In genomic region chrX:149938427-149939270, GRCh38 we compare ENCODE assay signal across 1 cellular context.
A peak's percentile ranks its signal among the peaks of the same experiment; 100 is the strongest.
TF ChIP-seq lines count a peak whose summit lies in the region.

Gene EOLA2 (minus strand): TSS chrX:149938491. CDS start chrX:149933874, 4,617 bp downstream.

TF ChIP-seq in HepG2, 621 proteins besides CTCF, POLR2A, EP300 and RAD21 (continued from another document and continues in another):
- no peak for TF ChIP-seq FOXO4 (CRISPR knock-in tag; conservative IDR thresholded peaks at IDR 0.05)
- peak; percentile 88; the same call in 1 of the 2 replicates for TF ChIP-seq ARID4A (CRISPR knock-in tag; IDR thresholded peaks at IDR 0.05; ENCODE audit: borderline replicate concordance)
- TF ChIP-seq PLSCR1 (CRISPR knock-in tag; IDR thresholded peaks at IDR 0.05; ENCODE audit: borderline replicate concordance): no peak
- TF ChIP-seq DNMT1 (CRISPR knock-in tag; IDR thresholded peaks at IDR 0.05): no peak
- TF ChIP-seq ZNF564 (CRISPR knock-in tag; IDR thresholded peaks at IDR 0.05): no peak
- TF ChIP-seq STAG1 (CRISPR knock-in tag; IDR thresholded peaks at IDR 0.05): 0 out of 2 replicates have a peak, but pooled peaks have one; percentile 3
- no peak for TF ChIP-seq ZC3H4 (CRISPR knock-in tag; IDR thresholded peaks at IDR 0.05; ENCODE audit: borderline replicate concordance)
- TF ChIP-seq ZMAT3 (CRISPR knock-in tag; conservative IDR thresholded peaks at IDR 0.05): no peak
- TF ChIP-seq WIZ (CRISPR knock-in tag; IDR thresholded peaks at IDR 0.05): no peak
- no peak for TF ChIP-seq ZBTB20 (CRISPR knock-in tag; IDR thresholded peaks at IDR 0.05; ENCODE audit: borderline replicate concordance, low read depth)
- TF ChIP-seq ZNF12 (CRISPR knock-in tag; IDR thresholded peaks at IDR 0.05): no peak
- no peak for TF ChIP-seq ZNF713 (CRISPR knock-in tag; IDR thresholded peaks at IDR 0.05)
- TF ChIP-seq IRF1 (CRISPR knock-in tag; IDR thresholded peaks at IDR 0.05; ENCODE audit: low read depth): no peak
- no peak for TF ChIP-seq HMGA1 (CRISPR knock-in tag; conservative IDR thresholded peaks at IDR 0.05)
- no peak; the same call in 1 of the 2 replicates for TF ChIP-seq BHLHE40 (IDR thresholded peaks at IDR 0.05; ENCODE audit: low read length)
- no peak for TF ChIP-seq ZNF800 (CRISPR knock-in tag; IDR thresholded peaks at IDR 0.05)
- no peak for TF ChIP-seq HNRNPH1 (optimal IDR thresholded peaks at IDR 0.05; ENCODE audit: low read depth, low read length)
- TF ChIP-seq ZNF75D (CRISPR knock-in tag; IDR thresholded peaks at IDR 0.05; ENCODE audit: borderline replicate concordance): no peak
- TF ChIP-seq CENPBD1 (CRISPR knock-in tag; IDR thresholded peaks at IDR 0.05; ENCODE audit: borderline replicate concordance, low read depth): no peak
- TF ChIP-seq NFAT5 (CRISPR knock-in tag; IDR thresholded peaks at IDR 0.05): no peak
- TF ChIP-seq MIER2 (CRISPR knock-in tag; IDR thresholded peaks at IDR 0.05): no peak
- TF ChIP-seq HMGXB4 (CRISPR knock-in tag; IDR thresholded peaks at IDR 0.05; ENCODE audit: borderline replicate concordance in 1 of 2, low read depth in 1 of 2): peak in 1 of 2 experiments; percentile 35; a peak in 2 of 4 replicates
- TF ChIP-seq HMG20B (CRISPR knock-in tag; conservative IDR thresholded peaks at IDR 0.05): no peak
- TF ChIP-seq ZNF24 (IDR thresholded peaks at IDR 0.05): no peak
- TF ChIP-seq ZBTB7B (CRISPR knock-in tag; IDR thresholded peaks at IDR 0.05): no peak
- peak; percentile 82 for TF ChIP-seq SAP130 (CRISPR knock-in tag; IDR thresholded peaks at IDR 0.05; ENCODE audit: low read depth)
- TF ChIP-seq SPEN (CRISPR knock-in tag; IDR thresholded peaks at IDR 0.05; ENCODE audit: low read depth): peak; percentile 94; the same call in 1 of the 2 replicates
- no peak for TF ChIP-seq ZNF780A (CRISPR knock-in tag; IDR thresholded peaks at IDR 0.05)
- TF ChIP-seq GMEB1 (CRISPR knock-in tag; IDR thresholded peaks at IDR 0.05; ENCODE audit: borderline replicate concordance): peak; percentile 100
- no peak for TF ChIP-seq PAWR (CRISPR knock-in tag; IDR thresholded peaks at IDR 0.05; ENCODE audit: borderline replicate concordance)
- 0 out of 2 replicates have a peak, but pooled peaks have one; percentile 30 for TF ChIP-seq CBFB (CRISPR knock-in tag; IDR thresholded peaks at IDR 0.05)
- TF ChIP-seq TIGD3 (CRISPR knock-in tag; IDR thresholded peaks at IDR 0.05; ENCODE audit: borderline replicate concordance): no peak
